18 cellular contexts compared by ENCODE assay signal in genomic region chr13:48138270-48138669, GRCh38. TPM values are rescaled to one million over a fixed set of nuclear protein-coding genes. Genes with fewer than 3 reads are reported as not detected.
A peak's percentile ranks its signal among the peaks of the same experiment; 100 is the strongest.
DNase-seq lines count a peak whose midpoint lies in the region; ATAC-seq and TF ChIP-seq lines count a peak whose summit lies in the region.
"Had no signal": no experiment of that assay in that cellular context is flagged by ENCODE, and none has a peak within 500 bp of the region (broad histone marks: within the 10 kb centered on the region; RNA-seq: fewer than 3 reads in every experiment).

No MANE protein-coding gene starts in this region.

- H3K4me3 Mint-ChIP-seq in activated CD4-positive, alpha-beta T cell treated with anti-CD3 and anti-CD28 coated beads for 36 hours, result no peak overlapping the region
- H3K4me3 Mint-ChIP-seq in activated naive CD8-positive, alpha-beta T cell treated with anti-CD3 and anti-CD28 coated beads, Interleukin-2, amount 50 U/mL, for 24 hours, result no peak overlapping the region
- H3K4me3 Mint-ChIP-seq in stimulated activated naive B cell treated with anti-CD40 and anti-IgM and Interleukin-4, amounts not matched to agents 10 μg/mL and 1 μg/mL and 100 μg/mL, for 72 hours, result no peak overlapping the region
- no peak overlapping the region for H3K4me3 Mint-ChIP-seq in MCF 10A (ENCODE audit: unreplicated experiment)
- H3K4me3 Mint-ChIP-seq: CD4-positive, alpha-beta memory T cell had no signal

- ATAC-seq in activated CD4-positive, alpha-beta T cell treated with anti-CD3 and anti-CD28 coated beads for 36 hours, result peak; percentile 98
- ATAC-seq in activated naive CD4-positive, alpha-beta T cell treated with anti-CD3 and anti-CD28 coated beads, Interleukin-2, amount 50 U/mL, for 72 hours, result peak; percentile 80 to 96
- peak; percentile 96 for ATAC-seq in activated naive CD8-positive, alpha-beta T cell treated with anti-CD3 and anti-CD28 coated beads, Interleukin-2, amount 50 U/mL, for 24 hours
- ATAC-seq in stimulated activated naive B cell treated with anti-CD40 and anti-IgM and Interleukin-4, amounts not matched to agents 10 μg/mL and 1 μg/mL and 100 μg/mL, for 72 hours (replicated peaks), result no peak
- no peak for ATAC-seq in HG02840 (IDR thresholded peaks at IDR 0.05; ENCODE audit: low FRiP score, unreplicated experiment)

- CTCF ChIA-PET in activated CD4-positive, alpha-beta T cell treated with anti-CD3 and anti-CD28 coated beads for 36 hours (lab: Charles Lee), result interaction anchor here (1.1 to 1.6 kb wide), 3 partner anchors 11 to 132 kb away, joined by 3 to 4 read pairs (median 4); no protein-coding TSS in a partner anchor
- CTCF ChIA-PET in MCF 10A (lab: Yijun Ruan, JAX), result no interaction called here

- no TSS peak for BruUV-seq in MCF 10A (replicated peaks; lab: Mats Ljungman, UMichigan)

- DNase-seq in activated CD4-positive, alpha-beta T cell treated with anti-CD3 and anti-CD28 coated beads for 36 hours, result peak; percentile 58
- no peak for DNase-seq in activated CD4-positive, alpha-beta T cell treated with anti-CD3 and anti-CD28 coated beads for 4 hours
- DNase-seq in activated naive CD4-positive, alpha-beta T cell treated with anti-CD3 and anti-CD28 coated beads, Interleukin-2, amount 50 U/mL, for 72 hours (ENCODE audit: low spot score in 2 of 2), result peak in 1 of 2 donors; percentile 20
- DNase-seq in activated naive CD4-positive, alpha-beta T cell treated with anti-CD3 and anti-CD28 coated beads, Interleukin-2, amount 50 U/mL, for 16 hours, result no peak
- DNase-seq in activated naive CD8-positive, alpha-beta T cell treated with anti-CD3 and anti-CD28 coated beads, Interleukin-2, amount 50 U/mL, for 24 hours, result no peak
- no peak for DNase-seq in stimulated activated naive B cell treated with anti-CD40 and anti-IgM and Interleukin-4, amounts not matched to agents 10 μg/mL and 1 μg/mL and 100 μg/mL, for 72 hours
- no peak for DNase-seq in MCF 10A (ENCODE audit: unreplicated experiment)
- DNase-seq: Calu3; CD4-positive, alpha-beta memory T cell; DMS53; GOT3; KBM-7; NCI-H1436; NCI-H2029 treated with DMSO at 0.1 percent for 48 hours; NCI-H2171 treated with DMSO at 0.1 percent for 48 hours; NCI-H446 treated with DMSO at 0.1 percent for 48 hours; NK-92 treated with Interleukin-12 subunit alpha and Interleukin-12 subunit beta, amount 100 ng/mL, for 24 hours had no signal

- no peak for TF ChIP-seq CTCF in MCF 10A (IDR thresholded peaks at IDR 0.05; ENCODE audit: unreplicated experiment)

- no peaks in the 10 kb centered on the region for H3K36me3 Mint-ChIP-seq in activated CD4-positive, alpha-beta T cell treated with anti-CD3 and anti-CD28 coated beads for 36 hours (ENCODE audit: low read depth)
- H3K36me3 Mint-ChIP-seq in activated naive CD4-positive, alpha-beta T cell treated with anti-CD3 and anti-CD28 coated beads, Interleukin-2, amount 50 U/mL, for 72 hours, result peaks cover 0 to 6% of the 10 kb centered on the region in 2 donors
- no peaks in the 10 kb centered on the region for H3K36me3 Mint-ChIP-seq in activated naive CD8-positive, alpha-beta T cell treated with anti-CD3 and anti-CD28 coated beads, Interleukin-2, amount 50 U/mL, for 24 hours (ENCODE audit: low read depth)
- H3K36me3 Mint-ChIP-seq in stimulated activated naive B cell treated with anti-CD40 and anti-IgM and Interleukin-4, amounts not matched to agents 10 μg/mL and 1 μg/mL and 100 μg/mL, for 72 hours, result peaks cover 0 to 4% of the 10 kb centered on the region in 2 donors
- no peaks in the 10 kb centered on the region for H3K36me3 Mint-ChIP-seq in MCF 10A (ENCODE audit: insufficient read depth, unreplicated experiment)
- H3K36me3 Mint-ChIP-seq: CD4-positive, alpha-beta memory T cell had no signal

- intact Hi-C loops in activated CD4-positive, alpha-beta T cell treated with anti-CD3 and anti-CD28 coated beads for 36 hours (cut with DNase I, micrococcal nuclease), result no loop called here
- intact Hi-C loops in MCF 10A (cut with micrococcal nuclease), result no loop called here

- H3K9me3 Mint-ChIP-seq in activated CD4-positive, alpha-beta T cell treated with anti-CD3 and anti-CD28 coated beads for 36 hours (ENCODE audit: low read depth), result no peaks in the 10 kb centered on the region
- H3K9me3 Mint-ChIP-seq in activated naive CD4-positive, alpha-beta T cell treated with anti-CD3 and anti-CD28 coated beads, Interleukin-2, amount 50 U/mL, for 72 hours, result peaks cover 0 to 10% of the 10 kb centered on the region in 2 donors
- no peaks in the 10 kb centered on the region for H3K9me3 Mint-ChIP-seq in activated naive CD8-positive, alpha-beta T cell treated with anti-CD3 and anti-CD28 coated beads, Interleukin-2, amount 50 U/mL, for 24 hours
- H3K9me3 Mint-ChIP-seq in stimulated activated naive B cell treated with anti-CD40 and anti-IgM and Interleukin-4, amounts not matched to agents 10 μg/mL and 1 μg/mL and 100 μg/mL, for 72 hours, result peaks cover 0 to 4% of the 10 kb centered on the region in 2 donors
- no peaks in the 10 kb centered on the region for H3K9me3 Mint-ChIP-seq in MCF 10A (ENCODE audit: unreplicated experiment)

- H3K27ac Mint-ChIP-seq in activated CD4-positive, alpha-beta T cell treated with anti-CD3 and anti-CD28 coated beads for 36 hours, result no peak overlapping the region
- H3K27ac Mint-ChIP-seq in activated naive CD4-positive, alpha-beta T cell treated with anti-CD3 and anti-CD28 coated beads, Interleukin-2, amount 50 U/mL, for 72 hours, result no peak overlapping the region
- peak overlapping the region; percentile 66 for H3K27ac Mint-ChIP-seq in activated naive CD8-positive, alpha-beta T cell treated with anti-CD3 and anti-CD28 coated beads, Interleukin-2, amount 50 U/mL, for 24 hours
- peak overlapping the region; percentile 75 for H3K27ac Mint-ChIP-seq in stimulated activated naive B cell treated with anti-CD40 and anti-IgM and Interleukin-4, amounts not matched to agents 10 μg/mL and 1 μg/mL and 100 μg/mL, for 72 hours
- H3K27ac Mint-ChIP-seq in MCF 10A (ENCODE audit: low read depth, unreplicated experiment), result no peak overlapping the region
- H3K27ac Mint-ChIP-seq: CD4-positive, alpha-beta memory T cell had no signal

- POLR2A ChIA-PET in activated CD4-positive, alpha-beta T cell treated with anti-CD3 and anti-CD28 coated beads for 36 hours (lab: Charles Lee), result interaction anchor here (0.7 to 0.8 kb wide), 2 partner anchors 57 to 96 kb away, joined by 3 to 12 read pairs; no protein-coding TSS in a partner anchor
- POLR2A ChIA-PET in MCF 10A (lab: Yijun Ruan, JAX), result interaction anchor here (1.0 kb wide), 1 partner anchor 95 kb away, joined by 5 read pairs; the partner anchor contains the start of gene ITM2B

- H3K4me1 Mint-ChIP-seq in activated CD4-positive, alpha-beta T cell treated with anti-CD3 and anti-CD28 coated beads for 36 hours, result peaks cover 10% of the 10 kb centered on the region
- peaks cover 30% of the 10 kb centered on the region for H3K4me1 Mint-ChIP-seq in activated naive CD8-positive, alpha-beta T cell treated with anti-CD3 and anti-CD28 coated beads, Interleukin-2, amount 50 U/mL, for 24 hours
- H3K4me1 Mint-ChIP-seq in stimulated activated naive B cell treated with anti-CD40 and anti-IgM and Interleukin-4, amounts not matched to agents 10 μg/mL and 1 μg/mL and 100 μg/mL, for 72 hours, result peaks cover 8 to 20% of the 10 kb centered on the region in 2 donors
- no peaks in the 10 kb centered on the region for H3K4me1 Mint-ChIP-seq in MCF 10A (ENCODE audit: insufficient read depth, unreplicated experiment)

- H3K27me3 Mint-ChIP-seq in activated CD4-positive, alpha-beta T cell treated with anti-CD3 and anti-CD28 coated beads for 36 hours, result no peaks in the 10 kb centered on the region
- H3K27me3 Mint-ChIP-seq in activated naive CD8-positive, alpha-beta T cell treated with anti-CD3 and anti-CD28 coated beads, Interleukin-2, amount 50 U/mL, for 24 hours, result no peaks in the 10 kb centered on the region
- peaks cover 0 to 3% of the 10 kb centered on the region in 2 donors for H3K27me3 Mint-ChIP-seq in stimulated activated naive B cell treated with anti-CD40 and anti-IgM and Interleukin-4, amounts not matched to agents 10 μg/mL and 1 μg/mL and 100 μg/mL, for 72 hours
- no peaks in the 10 kb centered on the region for H3K27me3 Mint-ChIP-seq in MCF 10A (ENCODE audit: insufficient read depth, unreplicated experiment)
- H3K27me3 Mint-ChIP-seq: CD4-positive, alpha-beta memory T cell had no signal

RNA-seq across cellular contexts. Expression of gene MED4, which starts 43.4 kb away (rescaled TPM):
- 10 to 100 TPM; 53.5 to 62.7 TPM for total RNA-seq in activated CD4-positive, alpha-beta T cell treated with anti-CD3 and anti-CD28 coated beads for 36 hours
- total RNA-seq in activated naive CD4-positive, alpha-beta T cell treated with anti-CD3 and anti-CD28 coated beads, Interleukin-2, amount 50 U/mL, for 72 hours, result 10 to 100 TPM; 51.5 to 70.4 TPM
- 45.2 and 56.5 TPM in 2 replicates for total RNA-seq in MCF 10A (2022)

Comparison
In these comparisons a context has a peak if more than half of its experiments do, and no peak if none do; other contexts are left out.
1. ATAC-seq: peak in activated CD4-positive, alpha-beta T cell treated with anti-CD3 and anti-CD28 coated beads for 36 hours (single experiment), activated naive CD4-positive, alpha-beta T cell treated with anti-CD3 and anti-CD28 coated beads, Interleukin-2, amount 50 U/mL, for 72 hours (2 of 2) and activated naive CD8-positive, alpha-beta T cell treated with anti-CD3 and anti-CD28 coated beads, Interleukin-2, amount 50 U/mL, for 24 hours (single experiment); none in stimulated activated naive B cell treated with anti-CD40 and anti-IgM and Interleukin-4, amounts not matched to agents 10 μg/mL and 1 μg/mL and 100 μg/mL, for 72 hours (0 of 2) and HG02840 (single experiment).
2. H3K27ac Mint-ChIP-seq: peak in activated naive CD8-positive, alpha-beta T cell treated with anti-CD3 and anti-CD28 coated beads, Interleukin-2, amount 50 U/mL, for 24 hours (single experiment) and stimulated activated naive B cell treated with anti-CD40 and anti-IgM and Interleukin-4, amounts not matched to agents 10 μg/mL and 1 μg/mL and 100 μg/mL, for 72 hours (single experiment); none in activated CD4-positive, alpha-beta T cell treated with anti-CD3 and anti-CD28 coated beads for 36 hours (single experiment), activated naive CD4-positive, alpha-beta T cell treated with anti-CD3 and anti-CD28 coated beads, Interleukin-2, amount 50 U/mL, for 72 hours (0 of 2) and MCF 10A (single experiment).